ENCODE assay signal across 8 cellular contexts in the genomic region with DNA sequence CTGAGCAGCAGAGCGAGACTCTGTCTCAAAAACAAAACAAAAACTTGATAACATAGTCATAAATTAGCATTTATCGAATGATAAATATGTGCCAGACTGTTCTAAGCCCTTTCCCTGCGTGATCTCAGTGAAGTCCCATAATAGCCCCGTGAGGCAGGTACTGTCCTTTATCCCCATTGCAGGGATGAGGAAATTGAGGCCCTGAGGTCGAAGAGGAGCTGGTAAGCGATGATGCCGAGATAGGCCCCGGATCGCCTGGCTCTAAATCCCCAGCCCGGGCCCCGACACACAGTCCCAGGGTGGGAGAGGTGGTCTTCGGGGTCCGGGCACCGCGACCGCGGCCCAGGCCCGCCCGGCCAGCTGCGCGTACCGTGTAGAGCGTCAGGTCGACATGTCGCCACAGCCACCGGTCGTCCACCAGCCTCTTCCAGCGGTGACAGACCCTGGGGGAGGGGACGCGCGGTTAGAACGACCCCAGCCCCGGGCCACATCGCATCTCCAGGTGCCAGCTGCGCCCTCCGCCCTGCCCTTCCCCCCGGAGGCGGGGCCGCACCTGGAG. TPM values are rescaled to one million over a fixed set of nuclear protein-coding genes. Genes with fewer than 3 reads are reported as not detected.
DNase-seq lines count a peak whose midpoint lies in the region; ATAC-seq and TF ChIP-seq lines count a peak whose summit lies in the region.

No MANE protein-coding gene starts in this region.

- H3K4me3 ChIP-seq in GM12875 (ENCODE audit: low read depth, low read length) (peak overlapping the region; percentile 99), RWPE2 (ENCODE audit: severe bottlenecking) (peak overlapping the region; percentile 85), trophoblast cell (ENCODE audit: low read depth, low read length) (peak overlapping the region; percentile 97)

- peak overlapping the region; percentile 100 for H2AFZ ChIP-seq in trophoblast cell (ENCODE audit: insufficient read depth, low read length, poor library complexity)

- H4K91ac ChIP-seq in trophoblast cell (ENCODE audit: low read depth, low read length), result peak overlapping the region; percentile 90

- H3K79me1 ChIP-seq in trophoblast cell (ENCODE audit: low read length), result peaks cover 6% of the 10 kb centered on the region

- peak overlapping the region; percentile 95 for H3K18ac ChIP-seq in trophoblast cell (ENCODE audit: low read length)

- DNase-seq in RWPE2 (ENCODE audit: low spot score) (no peak), trophoblast cell (peak in 1 of 2 donors; percentile 11), NOMO-1 treated with DMSO at 0.1 percent for 48 hours (lab: John Stamatoyannopoulos, UW; ENCODE audit: unreplicated experiment) (no peak), SW 1271 (lab: John Stamatoyannopoulos, UW) (no peak), GDM1 (lab: John Stamatoyannopoulos, UW) (no peak)

- H3K27me3 ChIP-seq in RWPE2 (ENCODE audit: insufficient read depth, poor library complexity, severe bottlenecking), result no peaks in the 10 kb centered on the region
- no peaks in the 10 kb centered on the region for H3K27me3 ChIP-seq in trophoblast cell (ENCODE audit: insufficient read depth, low read length)

- H3K4me1 ChIP-seq in RWPE2 (ENCODE audit: insufficient read depth, poor library complexity, severe bottlenecking) (peaks cover 6% of the 10 kb centered on the region), trophoblast cell (ENCODE audit: control insufficient read depth in 1 of 2, insufficient read depth in 2 of 2, low read length in 2 of 2) (peaks cover 0 to 4% of the 10 kb centered on the region in 2 experiments)

- no peaks in the 10 kb centered on the region for H3K9me3 ChIP-seq in RWPE2 (ENCODE audit: severe bottlenecking)
- H3K9me3 ChIP-seq in trophoblast cell (ENCODE audit: insufficient read depth, low read depth, low read length), result peaks cover 3% of the 10 kb centered on the region

- H3K79me2 ChIP-seq in trophoblast cell (ENCODE audit: control insufficient read depth, insufficient read depth, low read length, poor library complexity), result peaks cover 7% of the 10 kb centered on the region

- peak overlapping the region; percentile 99 for H4K8ac ChIP-seq in trophoblast cell (ENCODE audit: low read depth, low read length)

- H2AK5ac ChIP-seq in trophoblast cell (ENCODE audit: low read length), result peak overlapping the region; percentile 93

- H3K36me3 ChIP-seq in RWPE2 (ENCODE audit: low read depth), result peaks cover 41% of the 10 kb centered on the region
- peaks cover 6 to 7% of the 10 kb centered on the region in 2 experiments for H3K36me3 ChIP-seq in trophoblast cell (ENCODE audit: control insufficient read depth in 1 of 2, insufficient read depth in 2 of 2, low read length in 2 of 2)

- peak overlapping the region; percentile 100 for H3K14ac ChIP-seq in trophoblast cell (ENCODE audit: low read length)

- peak overlapping the region; percentile 86 for H3K9ac ChIP-seq in trophoblast cell (ENCODE audit: low read length)

- H3K27ac ChIP-seq in RWPE2 (ENCODE audit: poor library complexity, severe bottlenecking) (peak overlapping the region; percentile 76), trophoblast cell (ENCODE audit: low read depth, low read length) (peak overlapping the region; percentile 97)

- H4K12ac ChIP-seq in trophoblast cell (ENCODE audit: low read depth, low read length), result peak overlapping the region; percentile 98

- no peak overlapping the region for H2BK12ac ChIP-seq in trophoblast cell (ENCODE audit: low read length)

- peak overlapping the region; percentile 96 for H3K4ac ChIP-seq in trophoblast cell (ENCODE audit: low read depth, low read length)

- no CpG with 5 or more reads among the region's 39 CpGs for WGBS in trophoblast cell (ENCODE audit: extremely low coverage, insufficient coverage, insufficient read length)

- H2BK5ac ChIP-seq in trophoblast cell (ENCODE audit: low read depth, low read length, poor library complexity), result peak overlapping the region; percentile 99

- no peak for TF ChIP-seq CTCF in GM12875 (IDR thresholded peaks at IDR 0.05; ENCODE audit: borderline replicate concordance, insufficient read depth, low read depth, low read length)
- no peak for TF ChIP-seq CTCF in RWPE2 (IDR thresholded peaks at IDR 0.05; ENCODE audit: poor library complexity, severe bottlenecking)

- H2BK120ac ChIP-seq in trophoblast cell (ENCODE audit: insufficient read depth, low read length, poor library complexity), result peak overlapping the region; percentile 96

- peak overlapping the region; percentile 74 for H3K4me2 ChIP-seq in trophoblast cell (ENCODE audit: low read length)

- ATAC-seq in RWPE2 (ENCODE audit: low read depth) (no peak), esophagus mucosa (peak; percentile 2), HG02623 (IDR thresholded peaks at IDR 0.05; ENCODE audit: unreplicated experiment) (no peak)

- H3K23ac ChIP-seq in trophoblast cell (ENCODE audit: low read length), result no peak overlapping the region

RNA-seq across cellular contexts. Expression of gene FBXL12, which starts 0.6 kb away (rescaled TPM):
- total RNA-seq in esophagus mucosa, result 13.2 TPM
- polyA plus RNA-seq in trophoblast cell (2013), result 30.8 and 31.5 TPM in 2 replicates

RNA-seq across cellular contexts. Expression of gene UBL5, which starts 9.5 kb away (rescaled TPM):
- total RNA-seq in esophagus mucosa, result 297 TPM
- 314 and 343 TPM in 2 replicates for polyA plus RNA-seq in trophoblast cell (2013)

RNA-seq across cellular contexts. Expression of gene PIN1, which starts 16.9 kb away (rescaled TPM):
- 54.4 TPM for total RNA-seq in esophagus mucosa
- polyA plus RNA-seq in trophoblast cell (2013), result 45.0 and 50.2 TPM in 2 replicates

RNA-seq across cellular contexts. Expression of gene ZNF846, which starts 49.7 kb away (rescaled TPM):
- total RNA-seq in esophagus mucosa, result 13.0 TPM
- polyA plus RNA-seq in trophoblast cell (2013), result 6.0 and 6.3 TPM in 2 replicates
